ENCODE assay signal across 1 cellular context in the genomic region with DNA sequence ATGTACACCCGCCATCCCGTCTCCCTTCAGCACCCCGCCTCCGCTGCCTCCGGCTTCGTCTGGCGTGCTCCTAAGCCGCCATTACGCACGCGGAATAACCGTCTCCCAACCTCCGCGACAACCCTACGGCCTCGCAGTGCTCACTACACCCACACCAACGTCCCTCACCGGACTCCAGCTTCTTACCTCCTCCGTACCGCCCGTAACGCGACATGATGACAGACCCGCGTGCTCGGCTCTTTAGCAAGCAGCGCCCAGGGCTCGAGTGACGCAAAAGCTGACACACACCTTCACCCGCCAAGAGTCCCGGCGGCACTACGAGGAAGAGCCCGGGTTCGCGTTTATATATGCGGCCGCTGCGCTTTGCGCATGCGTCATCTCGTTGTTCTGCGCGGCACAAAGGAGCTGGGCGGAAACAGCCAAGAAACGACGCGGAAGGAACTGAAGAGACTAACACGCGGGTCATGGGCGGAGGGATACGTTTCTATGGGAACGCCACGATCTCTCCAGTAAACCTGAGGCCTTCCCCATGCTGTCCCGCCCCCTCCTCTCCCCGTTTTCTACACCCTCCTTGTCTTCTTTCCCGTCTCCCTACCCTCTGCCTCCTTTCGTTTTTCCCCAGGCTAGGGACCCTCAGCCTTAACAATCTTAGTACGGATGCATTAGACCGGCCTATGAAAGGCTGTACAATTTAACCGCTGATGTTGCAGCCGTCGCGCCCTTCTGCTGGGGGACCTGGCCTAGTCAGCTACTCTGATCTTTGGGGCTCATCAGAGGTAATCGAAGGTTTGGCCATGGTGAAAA.
TF ChIP-seq lines count a peak whose summit lies in the region.

Gene SRSF7, minus strand, starts transcription at position 319 of the 804 bp plus-strand sequence. Its CDS starts 105 bp downstream, at position 214.

TF ChIP-seq in SK-N-SH, 30 proteins besides CTCF, POLR2A, EP300 and RAD21 (continued from another document):
- TF ChIP-seq REST (IDR thresholded peaks at IDR 0.05; ENCODE audit: low read depth, low read length) (peak; percentile 84), FOXM1 (IDR thresholded peaks at IDR 0.05; ENCODE audit: low read depth) (no peak), TCF12 (IDR thresholded peaks at IDR 0.05) (peak; percentile 31; the same call in 1 of the 2 replicates), GATA2 (CRISPR knock-in tag; IDR thresholded peaks at IDR 0.05) (no peak), MEF2A (IDR thresholded peaks at IDR 0.05; ENCODE audit: borderline replicate concordance, low read depth) (no peak)
- TF ChIP-seq, protein P1, sequence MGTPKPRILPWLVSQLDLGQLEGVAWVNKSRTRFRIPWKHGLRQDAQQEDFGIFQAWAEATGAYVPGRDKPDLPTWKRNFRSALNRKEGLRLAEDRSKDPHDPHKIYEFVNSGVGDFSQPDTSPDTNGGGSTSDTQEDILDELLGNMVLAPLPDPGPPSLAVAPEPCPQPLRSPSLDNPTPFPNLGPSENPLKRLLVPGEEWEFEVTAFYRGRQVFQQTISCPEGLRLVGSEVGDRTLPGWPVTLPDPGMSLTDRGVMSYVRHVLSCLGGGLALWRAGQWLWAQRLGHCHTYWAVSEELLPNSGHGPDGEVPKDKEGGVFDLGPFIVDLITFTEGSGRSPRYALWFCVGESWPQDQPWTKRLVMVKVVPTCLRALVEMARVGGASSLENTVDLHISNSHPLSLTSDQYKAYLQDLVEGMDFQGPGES (IDR thresholded peaks at IDR 0.05; ENCODE audit: low read depth, low read length) = peak; percentile 13; the same call in 1 of the 2 replicates
